ENCODE assay signal across 1 cellular context in the genomic region with DNA sequence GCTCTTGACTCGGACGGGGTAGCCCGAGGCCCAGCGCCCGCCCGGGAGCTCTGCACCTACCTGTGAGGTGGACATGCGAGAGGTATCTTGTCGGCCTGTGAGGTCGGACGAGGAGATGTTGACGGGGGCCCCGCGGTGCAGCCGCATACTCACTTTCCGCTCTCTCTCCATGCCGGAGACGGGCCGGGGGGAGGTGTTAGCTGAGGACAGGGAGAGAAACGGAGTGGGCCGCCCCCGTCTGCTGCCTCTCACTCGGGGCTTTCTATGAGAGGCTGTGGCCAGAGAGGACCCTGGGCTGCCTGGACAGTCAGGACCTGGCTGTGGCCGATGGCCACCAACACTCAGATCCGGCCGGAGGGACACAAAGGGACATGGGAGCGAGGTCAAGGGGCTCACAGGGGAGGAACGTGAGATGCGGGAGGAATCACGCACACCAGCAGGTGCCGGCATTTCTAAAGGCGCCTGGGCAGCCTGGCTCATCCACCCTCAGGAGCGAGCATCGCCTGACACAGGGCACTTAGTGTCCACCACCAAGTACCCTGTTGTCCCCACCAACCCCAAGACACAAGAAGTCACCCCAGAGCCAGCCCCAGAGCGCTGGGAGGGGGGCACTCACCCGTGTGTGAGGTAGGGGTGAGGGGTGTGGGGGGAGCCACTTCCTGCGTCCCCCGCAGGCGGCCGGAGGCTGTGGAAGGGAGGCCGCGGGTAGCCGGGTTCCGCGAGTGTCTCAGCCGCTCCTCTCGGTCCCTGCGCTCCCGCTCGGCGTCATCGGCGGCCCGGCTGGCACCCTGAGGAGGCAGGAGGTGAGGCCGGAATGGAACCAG.
TF ChIP-seq lines count a peak whose summit lies in the region.

No MANE protein-coding gene starts in this region.

TF ChIP-seq in K562, 482 proteins besides CTCF, POLR2A, EP300 and RAD21:
- TF ChIP-seq RBM22 (IDR thresholded peaks at IDR 0.05; ENCODE audit: low read depth, low read length, poor library complexity, severe bottlenecking), result peak; percentile 58
- no peak for TF ChIP-seq ZNF76 (CRISPR knock-in tag; IDR thresholded peaks at IDR 0.05; ENCODE audit: borderline replicate concordance)
